In the genomic region with DNA sequence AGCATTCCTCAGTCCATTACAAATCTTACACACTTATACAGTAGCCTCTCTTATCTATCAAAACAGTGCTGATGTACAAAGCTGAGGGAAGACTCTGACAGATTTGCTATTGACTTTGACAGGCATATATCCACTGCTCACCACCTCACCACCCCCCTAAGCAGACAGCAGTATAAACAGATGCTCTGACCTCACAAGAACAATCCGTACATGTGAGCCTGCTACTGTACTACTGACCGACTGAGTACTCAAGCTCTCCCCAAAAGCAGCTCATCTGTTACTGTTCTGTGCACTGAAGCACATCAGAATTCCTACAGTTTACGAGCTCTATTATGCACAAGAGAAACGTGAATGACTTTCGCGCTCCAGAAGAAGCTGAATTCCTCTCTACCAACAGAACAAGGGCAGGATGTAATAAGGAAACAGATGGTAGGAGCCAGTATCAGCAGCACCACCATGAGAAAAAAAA, we compare ENCODE assay signal across 8 cellular contexts.
A peak's percentile ranks its signal among the peaks of the same experiment; 100 is the strongest.
DNase-seq lines count a peak whose midpoint lies in the region; ATAC-seq and TF ChIP-seq lines count a peak whose summit lies in the region.

No MANE protein-coding gene starts in this region.

- H3K4me3 ChIP-seq in ACC112 (ENCODE audit: low read depth, low read length), result no peak overlapping the region

- ATAC-seq in HG03571 (IDR thresholded peaks at IDR 0.05; ENCODE audit: unreplicated experiment), result no peak

- no peaks in the 10 kb centered on the region for H3K4me1 ChIP-seq in ACC112 (ENCODE audit: control insufficient read depth, insufficient read depth, low read length, unreplicated experiment)

- H2AFZ ChIP-seq in ACC112 (ENCODE audit: low read length, unreplicated experiment), result peak overlapping the region; percentile 66

- H3K27ac ChIP-seq in ACC112 (ENCODE audit: low read depth, low read length) (no peak overlapping the region), layer of hippocampus (ENCODE audit: low read depth, low read length) (peak overlapping the region; percentile 3)

- DNase-seq in Kasumi-1 (lab: John Stamatoyannopoulos, UW) (peak; percentile 93 to 96), amniotic epithelial cell (ENCODE audit: low read depth) (peak; percentile 41), GM20000 (ENCODE audit: low spot score) (no peak), SW 1271 (lab: John Stamatoyannopoulos, UW) (no peak)
- no peak for DNase-seq in activated naive CD4-positive, alpha-beta T cell treated with Interleukin-2 at 50 U/mL for 16 hours

- TF ChIP-seq CTCF in GM20000 (IDR thresholded peaks at IDR 0.05; ENCODE audit: extremely low read depth, missing control alignments), result no peak

- no peaks in the 10 kb centered on the region for H3K27me3 ChIP-seq in ACC112 (ENCODE audit: insufficient read depth, low read length)
- no peaks in the 10 kb centered on the region for H3K27me3 ChIP-seq in layer of hippocampus (ENCODE audit: control insufficient read depth, insufficient read depth, low read length)

- H3K79me2 ChIP-seq in ACC112 (ENCODE audit: control insufficient read depth, insufficient read depth, low read length, unreplicated experiment), result no peaks in the 10 kb centered on the region

- no peaks in the 10 kb centered on the region for H3K36me3 ChIP-seq in ACC112 (ENCODE audit: insufficient read depth, low read length)

Comparison
In these comparisons a context has a peak if more than half of its experiments do, and no peak if none do; other contexts are left out.
1. DNase-seq: peak in Kasumi-1 (2 of 2) and amniotic epithelial cell (single experiment); none in activated naive CD4-positive, alpha-beta T cell treated with Interleukin-2 at 50 U/mL for 16 hours (single experiment), GM20000 (single experiment) and SW 1271 (0 of 2).